In genomic region chr6:22708469-22708868, GRCh38 we compare ENCODE assay signal across 27 cellular contexts.
"Had no signal": no experiment of that assay in that cellular context is flagged by ENCODE, and none has a peak within 500 bp of the region (broad histone marks: within the 10 kb centered on the region; RNA-seq: fewer than 3 reads in every experiment).

No MANE protein-coding gene starts in this region.

- ATAC-seq: effector memory CD8-positive, alpha-beta T cell; esophagus mucosa; gastrocnemius medialis; left cardiac atrium; left lung; lower lobe of right lung; mucosa of descending colon had no signal

- H3K9me3 ChIP-seq: colonic mucosa, esophagus squamous epithelium, gastrocnemius medialis, heart right ventricle, left lung, lower lobe of right lung, mucosa of descending colon had no signal

- H3K27me3 ChIP-seq: colonic mucosa, esophagus squamous epithelium, gastrocnemius medialis, heart right ventricle, left lung had no signal

- H3K27ac ChIP-seq: colonic mucosa, epithelial cell of prostate, esophagus squamous epithelium, gastrocnemius medialis, heart right ventricle, left lung, lower lobe of right lung had no signal

- H3K4me1 Mint-ChIP-seq: endodermal cell, naive B cell had no signal

- H3K27ac Mint-ChIP-seq: dendritic cell treated with granulocyte-macrophage colony-stimulating factor and Interleukin-4, amounts not matched to agents 40 ng/mL and 50 ng/mL, for 4 days; effector memory CD8-positive, alpha-beta T cell; endodermal cell; mesothelial cell of epicardium had no signal

- H3K9me3 Mint-ChIP-seq: dendritic cell treated with granulocyte-macrophage colony-stimulating factor and Interleukin-4, amounts not matched to agents 40 ng/mL and 50 ng/mL, for 4 days; endodermal cell; mesothelial cell of epicardium; naive B cell had no signal

- H3K36me3 Mint-ChIP-seq: mesothelial cell of epicardium, naive B cell had no signal

- H3K27me3 Mint-ChIP-seq: dendritic cell treated with granulocyte-macrophage colony-stimulating factor and Interleukin-4, amounts not matched to agents 40 ng/mL and 50 ng/mL, for 4 days; effector memory CD8-positive, alpha-beta T cell; naive B cell had no signal

- H3K4me1 ChIP-seq: colonic mucosa, esophagus squamous epithelium, gastrocnemius medialis, left lung, lower lobe of right lung had no signal

- H3K36me3 ChIP-seq: colonic mucosa, esophagus squamous epithelium, gastrocnemius medialis, heart right ventricle, left lung, lower lobe of right lung had no signal

- DNase-seq: colonic mucosa; cortex of kidney; effector CD8-positive, alpha-beta T cell; effector memory CD8-positive, alpha-beta T cell; endodermal cell; erythroblast; esophagus squamous epithelium; foreskin fibroblast; foreskin melanocyte; gastrocnemius medialis; glutamatergic neuron; head of caudate nucleus; heart right ventricle; hippocampal formation; left cardiac atrium; left lung; lower lobe of right lung; mesenchymal stem cell; mucosa of descending colon; naive B cell had no signal

- H3K4me3 ChIP-seq: colonic mucosa, esophagus squamous epithelium, gastrocnemius medialis, heart right ventricle, left lung, lower lobe of right lung, mucosa of descending colon had no signal

- FAIRE-seq: endometrium, islet of Langerhans, keratinocyte had no signal

- H3K4me3 Mint-ChIP-seq: dendritic cell treated with granulocyte-macrophage colony-stimulating factor and Interleukin-4, amounts not matched to agents 40 ng/mL and 50 ng/mL, for 4 days; effector memory CD8-positive, alpha-beta T cell; endodermal cell; mesothelial cell of epicardium; naive B cell had no signal
